Comparison of ENCODE assay signal across 15 cellular contexts in genomic region chr20:59235226-59235625, GRCh38.
"Had no signal": no experiment of that assay in that cellular context is flagged by ENCODE, and none has a peak within 500 bp of the region (broad histone marks: within the 10 kb centered on the region; RNA-seq: fewer than 3 reads in every experiment).

No MANE protein-coding gene starts in this region.

- H3K4me3 Mint-ChIP-seq: nephron had no signal

- H3K4me3 ChIP-seq: ascending aorta, transverse colon had no signal

- H3K27ac Mint-ChIP-seq: nephron had no signal

- H3K4me1 ChIP-seq: ascending aorta, transverse colon had no signal

- H3K9me3 Mint-ChIP-seq: nephron had no signal

- H3K36me3 ChIP-seq: ascending aorta, transverse colon had no signal

- H3K27me3 ChIP-seq: ascending aorta had no signal

- DNase-seq: activated CD4-positive, alpha-beta T cell treated with anti-CD3 and anti-CD28 coated beads, Interleukin-2, amount 50 U/mL, for 1 hour; activated CD8-positive, alpha-beta memory T cell treated with anti-CD3 and anti-CD28 coated beads, Interleukin-2, amount 50 U/mL, for 48 hours; dermis blood vessel endothelial cell; head of caudate nucleus; kidney glomerular epithelial cell; mesenchymal stem cell; occipital lobe; SHP77; SK-N-SH; stimulated activated CD4-positive, alpha-beta T cell treated with anti-CD3 and anti-CD28 coated beads, Interleukin-2, amount 100 ng/mL, for 48 hours; stimulated activated naive CD4-positive, alpha-beta T cell; transverse colon had no signal

- H3K9me3 ChIP-seq: ascending aorta, SK-N-SH, transverse colon had no signal

- H3K27ac ChIP-seq: ascending aorta, epithelial cell of prostate, transverse colon had no signal
